In the genomic region with DNA sequence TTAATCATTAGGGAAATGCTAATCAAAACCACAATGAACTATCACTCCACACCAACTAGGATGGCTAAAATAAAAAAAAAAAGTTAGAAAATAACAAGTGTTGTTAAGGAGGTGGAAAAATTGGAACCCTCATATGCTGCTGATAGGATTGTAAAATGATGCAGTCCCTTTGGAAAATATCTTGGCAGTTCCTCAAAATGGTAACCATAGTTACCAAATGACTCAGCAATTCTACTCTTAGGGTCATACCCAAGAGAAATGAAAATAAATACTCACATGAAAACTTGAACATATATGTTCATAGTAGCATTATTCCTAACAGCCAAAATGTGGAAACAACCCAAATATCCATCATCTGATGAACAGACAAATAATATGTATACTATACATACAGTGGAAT, we compare ENCODE assay signal across 11 cellular contexts. TPM values are rescaled to one million over a fixed set of nuclear protein-coding genes. Genes with fewer than 3 reads are reported as not detected.
DNase-seq lines count a peak whose midpoint lies in the region; ATAC-seq, FAIRE-seq and TF ChIP-seq lines count a peak whose summit lies in the region.
"Had no signal": no experiment of that assay in that cellular context is flagged by ENCODE, and none has a peak within 500 bp of the region (broad histone marks: within the 10 kb centered on the region; RNA-seq: fewer than 3 reads in every experiment).

No MANE protein-coding gene starts in this region.

- no peaks in the 10 kb centered on the region for H3K36me3 ChIP-seq in endothelial cell of umbilical vein (ENCODE audit: control insufficient read depth in 2 of 2, extremely low read depth in 1 of 2, insufficient read depth in 2 of 2, low read length in 2 of 2)
- H3K36me3 ChIP-seq: adrenal gland, HAP-1 had no signal

- POLR2A ChIA-PET in endothelial cell of umbilical vein (lab: Charles Lee): no interaction called here

- no peak for TF ChIP-seq CTCF in endothelial cell of umbilical vein (IDR thresholded peaks at IDR 0.05; ENCODE audit: extremely low read depth in 1 of 2, insufficient read depth in 1 of 2, low read depth in 1 of 2, low read length in 2 of 2)

- no TSS peak for BruUV-seq in endothelial cell of umbilical vein (replicated peaks; lab: Mats Ljungman, UMichigan)

- no peak overlapping the region for H3K9ac ChIP-seq in endothelial cell of umbilical vein (replicated peaks; ENCODE audit: extremely low read depth, insufficient read depth, low read length)

- peaks cover 7% of the 10 kb centered on the region for H3K4me1 ChIP-seq in endothelial cell of umbilical vein (ENCODE audit: control insufficient read depth, extremely low read depth, insufficient read depth, low read length)
- H3K4me1 ChIP-seq: adrenal gland, HAP-1 had no signal

- DNase-seq in SKM-1 treated with dmso at 0.1 percent for 144 hours (lab: John Stamatoyannopoulos, UW; ENCODE audit: unreplicated experiment) (peak; percentile 40), SKM-1 (lab: John Stamatoyannopoulos, UW; ENCODE audit: unreplicated experiment) (no peak), NCI-H460 (ENCODE audit: extremely low read depth, low read depth) (peak; percentile 76), endothelial cell of umbilical vein (ENCODE audit: low read depth, low spot score) (peak; percentile 92), smooth muscle cell of the brain vasculature (ENCODE audit: low read depth, low spot score) (peak; percentile 40), urothelium cell line (ENCODE audit: low spot score) (no peak)
- DNase-seq: adrenal gland; CD8-positive, alpha-beta T cell had no signal

- peak overlapping the region; percentile 24 for H3K4me2 ChIP-seq in endothelial cell of umbilical vein (ENCODE audit: insufficient read depth, low read length)

- H3K79me2 ChIP-seq in endothelial cell of umbilical vein (ENCODE audit: control insufficient read depth, insufficient read depth, low read length): no peaks in the 10 kb centered on the region

- H3K9me3 ChIP-seq in endothelial cell of umbilical vein (replicated peaks; ENCODE audit: control insufficient read depth, insufficient read depth, low read length): no peaks in the 10 kb centered on the region

- no peaks in the 10 kb centered on the region for H3K27me3 ChIP-seq in endothelial cell of umbilical vein (ENCODE audit: control insufficient read depth in 2 of 2, insufficient read depth in 2 of 2, low read length in 2 of 2)
- H3K27me3 ChIP-seq: adrenal gland had no signal

- no peaks in the 10 kb centered on the region for H3K9me1 ChIP-seq in endothelial cell of umbilical vein (replicated peaks; ENCODE audit: control insufficient read depth, extremely low read depth, insufficient read depth, low read length)

- FAIRE-seq in endothelial cell of umbilical vein (lab: Jason Lieb, UNC): no peak
- no peak for FAIRE-seq in urothelium cell line (lab: Jason Lieb, UNC)

- ATAC-seq in GM21619 (IDR thresholded peaks at IDR 0.05; ENCODE audit: unreplicated experiment) (no peak), HG02870 (IDR thresholded peaks at IDR 0.05; ENCODE audit: unreplicated experiment) (no peak)
- ATAC-seq: CD8-positive, alpha-beta T cell had no signal

- intact Hi-C loops in endothelial cell of umbilical vein (cut with micrococcal nuclease): no loop called here

- H3K27ac ChIP-seq in endothelial cell of umbilical vein (ENCODE audit: insufficient read depth, low read depth, low read length): no peak overlapping the region
- H3K27ac ChIP-seq: adrenal gland had no signal

- dilution Hi-C loops in endothelial cell of umbilical vein (cut with MboI; ENCODE audit: extremely low pct_ligation_motif_present, low sequenced_read_pairs): no loop called here

- CTCF ChIA-PET in endothelial cell of umbilical vein (lab: Charles Lee): no interaction called here

- H4K20me1 ChIP-seq in endothelial cell of umbilical vein (replicated peaks; ENCODE audit: control insufficient read depth, extremely low read depth, insufficient read depth, low read length): no peaks in the 10 kb centered on the region

- H2AFZ ChIP-seq in endothelial cell of umbilical vein (ENCODE audit: low read depth, low read length): no peak overlapping the region

- no peak for TF ChIP-seq POLR2A in endothelial cell of umbilical vein (IDR thresholded peaks at IDR 0.05; ENCODE audit: low read depth, low read length)

- H3K4me3 ChIP-seq in endothelial cell of umbilical vein (replicated peaks in 1 of 3; ENCODE audit: insufficient read depth in 1 of 3, low read depth in 1 of 3, low read length in 3 of 3): no peak overlapping the region
- H3K4me3 ChIP-seq: adrenal gland, HAP-1 had no signal

TF ChIP-seq in endothelial cell of umbilical vein, 7 proteins besides CTCF, POLR2A, EP300 and RAD21:
- TF ChIP-seq GATA2 (IDR thresholded peaks at IDR 0.05; ENCODE audit: insufficient read depth, insufficient read length, low read depth, low read length): no peak
- TF ChIP-seq FOS (IDR thresholded peaks at IDR 0.05; ENCODE audit: borderline replicate concordance, insufficient read depth, low read length): peak; percentile 44
- no peak for TF ChIP-seq POLR2AphosphoS5 (IDR thresholded peaks at IDR 0.05; ENCODE audit: insufficient read depth, low read depth, low read length)

RNA-seq across cellular contexts. Expression of a gene that starts 15.7 kb away (rescaled TPM):
- 6.6 and 10.3 TPM in 2 replicates for total RNA-seq in NCI-H460 (2014; rRNA removed; shearing (Covaris generic))
- 4.6 and 10.4 TPM in 2 replicates for polyA plus RNA-seq in NCI-H460 (2014; cell fraction: nucleus; rRNA removed)
- total RNA-seq in endothelial cell of umbilical vein: 7.5 and 7.9 TPM in 2 replicates
- polyA plus RNA-seq in endothelial cell of umbilical vein: 1.7 and 2.0 TPM in 2 replicates
- polyA plus RNA-seq in endothelial cell of umbilical vein (2011; cell fraction: cytosol; rRNA removed): 2.1 and 3.1 TPM in 2 replicates
- polyA plus RNA-seq in endothelial cell of umbilical vein (2011; cell fraction: nucleus; rRNA removed): 14.5 and 16.5 TPM in 2 replicates
- 4.1 and 4.5 TPM in 2 replicates for polyA plus RNA-seq in endothelial cell of umbilical vein (2012)
- polyA minus RNA-seq in endothelial cell of umbilical vein: 7.0 and 7.5 TPM in 2 replicates
- 2.7 TPM for polyA minus RNA-seq in endothelial cell of umbilical vein (2011; cell fraction: cytosol; rRNA and poly(A)+ RNA removed)
- polyA minus RNA-seq in endothelial cell of umbilical vein (2011; cell fraction: nucleus; rRNA and poly(A)+ RNA removed): 12.6 and 17.7 TPM in 2 replicates

Comparison
In these comparisons a context has a peak if more than half of its experiments do, and no peak if none do; other contexts are left out.
1. DNase-seq: peak in SKM-1 treated with dmso at 0.1 percent for 144 hours (single experiment), NCI-H460 (single experiment), endothelial cell of umbilical vein (single experiment) and smooth muscle cell of the brain vasculature (single experiment); none in SKM-1 (single experiment) and urothelium cell line (single experiment).